ENCODE assay signal across 12 cellular contexts in genomic region chr10:86954681-86955500, GRCh38. TPM values are rescaled to one million over a fixed set of nuclear protein-coding genes. Genes with fewer than 3 reads are reported as not detected.
DNase-seq lines count a peak whose midpoint lies in the region; ATAC-seq and TF ChIP-seq lines count a peak whose summit lies in the region.
"Had no signal": no experiment of that assay in that cellular context is flagged by ENCODE, and none has a peak within 500 bp of the region (broad histone marks: within the 10 kb centered on the region; RNA-seq: fewer than 3 reads in every experiment).

No MANE protein-coding gene starts in this region.

- 63 to 75% methylated on average over 13 of the region's 13 CpGs for WGBS in lung, 2 donors

- peaks cover 0 to 16% (median 0%) of the 10 kb centered on the region in 4 donors for H3K4me1 ChIP-seq in Peyer's patch
- peaks cover 5 to 17% of the 10 kb centered on the region in 2 donors for H3K4me1 ChIP-seq in duodenal mucosa (ENCODE audit: control insufficient read depth in 1 of 2, insufficient read depth in 2 of 2, low read length in 2 of 2)
- H3K4me1 ChIP-seq in lung (ENCODE audit: control insufficient read depth in 2 of 2, insufficient read depth in 2 of 2, low read length in 2 of 2), result peaks cover 0 to 36% of the 10 kb centered on the region in 2 donors

- TF ChIP-seq CTCF in Peyer's patch (IDR thresholded peaks at IDR 0.05), result no peak
- no peak for TF ChIP-seq CTCF in lung (IDR thresholded peaks at IDR 0.05; ENCODE audit: control extremely low read depth, extremely low read depth)

- H3K9me3 ChIP-seq in Peyer's patch (no peaks in the 10 kb centered on the region), duodenal mucosa (ENCODE audit: control insufficient read depth in 1 of 2, low read length in 2 of 2) (no peaks in the 10 kb centered on the region), lung (ENCODE audit: control insufficient read depth in 2 of 2, insufficient read depth in 1 of 2, low read length in 1 of 2) (no peaks in the 10 kb centered on the region)

- H3K27ac ChIP-seq in Peyer's patch, result peak overlapping the region; percentile 25 to 71 (median 47)
- peak overlapping the region; percentile 51 for H3K27ac ChIP-seq in duodenal mucosa (ENCODE audit: low read depth, low read length)
- peak overlapping the region; percentile 73 to 90 for H3K27ac ChIP-seq in lung (ENCODE audit: low read depth in 1 of 2, low read length in 1 of 2)
- peak overlapping the region; percentile 61 for H3K27ac ChIP-seq in substantia nigra (ENCODE audit: low read depth, low read length, poor library complexity, severe bottlenecking)

- peak overlapping the region in 1 of 4 donors; percentile 28 for H3K4me3 ChIP-seq in Peyer's patch
- H3K4me3 ChIP-seq in duodenal mucosa (ENCODE audit: low read depth in 1 of 2, low read length in 2 of 2), result no peak overlapping the region
- H3K4me3 ChIP-seq in lung, result no peak overlapping the region

- H3K9ac ChIP-seq in duodenal mucosa (ENCODE audit: low read depth in 1 of 2, low read length in 2 of 2), result no peak overlapping the region

- TF ChIP-seq POLR2A in Peyer's patch (IDR thresholded peaks at IDR 0.05), result no peak

- DNase-seq in Peyer's patch, result no peak
- no peak for DNase-seq in lung (ENCODE audit: low spot score)
- DNase-seq in substantia nigra (lab: John Stamatoyannopoulos, UW), result no peak
- no peak for DNase-seq in NCI-H1436 treated with DMSO at 0.1 percent for 48 hours (lab: John Stamatoyannopoulos, UW)
- no peak for DNase-seq in DMS 273 treated with DMSO at 0.1 percent for 48 hours (lab: John Stamatoyannopoulos, UW)
- DNase-seq: activated CD8-positive, alpha-beta memory T cell treated with anti-CD3 and anti-CD28 coated beads, Interleukin-2, amount 50 U/mL, for 48 hours; central memory CD4-positive, alpha-beta T cell; naive thymus-derived CD8-positive, alpha-beta T cell; T-helper 17 cell had no signal

- no peak for ATAC-seq in lung (ENCODE audit: insufficient read depth, low FRiP score)
- no peak for ATAC-seq in GM18861 (IDR thresholded peaks at IDR 0.05; ENCODE audit: unreplicated experiment)
- ATAC-seq in HG03378 (IDR thresholded peaks at IDR 0.05; ENCODE audit: unreplicated experiment), result no peak
- ATAC-seq: naive thymus-derived CD8-positive, alpha-beta T cell; T-helper 17 cell had no signal

- H3K27me3 ChIP-seq in Peyer's patch (no peaks in the 10 kb centered on the region), duodenal mucosa (ENCODE audit: control insufficient read depth in 1 of 2, insufficient read depth in 2 of 2, low read length in 2 of 2) (no peaks in the 10 kb centered on the region), lung (ENCODE audit: control insufficient read depth, insufficient read depth) (no peaks in the 10 kb centered on the region)

- H3K36me3 ChIP-seq in Peyer's patch (no peaks in the 10 kb centered on the region), duodenal mucosa (ENCODE audit: control insufficient read depth in 1 of 2, insufficient read depth in 2 of 2, low read length in 2 of 2) (no peaks in the 10 kb centered on the region), lung (ENCODE audit: control insufficient read depth in 2 of 2, insufficient read depth in 2 of 2, low read length in 2 of 2) (no peaks in the 10 kb centered on the region)

RNA-seq across cellular contexts. Expression of gene MMRN2, which starts 2.5 kb away (rescaled TPM):
- total RNA-seq in Peyer's patch, result 10 to 100 TPM in 2 of 4 donors, 1 to 10 TPM in 2; 2.8 to 16.5 (median 12.6) TPM
- 10 to 100 TPM; 42.3 to 55.3 TPM for total RNA-seq in lung
- 10 to 100 TPM; 10.2 to 15.7 TPM for polyA plus RNA-seq in lung

RNA-seq across cellular contexts. Expression of gene SNCG, which starts 3.5 kb away (rescaled TPM):
- total RNA-seq in Peyer's patch (1 to 10 TPM in 2 of 4 donors, not detected in 2; 2.4 to 8.2 TPM), lung (10 to 100 TPM in 1 of 2 donors, 1 to 10 TPM in 1; 2.3 to 23.0 TPM)
- 10 to 100 TPM in 1 of 2 donors, 1 to 10 TPM in 1; 5.5 to 32.8 TPM for polyA plus RNA-seq in lung
- total RNA-seq: T-helper 17 cell had no signal
- polyA plus RNA-seq: naive thymus-derived CD8-positive, alpha-beta T cell had no signal

RNA-seq across cellular contexts. Expression of gene ADIRF, which starts 13.4 kb away (rescaled TPM):
- total RNA-seq in Peyer's patch (100 to 1,000 TPM in 3 of 4 donors, 10 to 100 TPM in 1; 86.6 to 605 (median 431) TPM), lung (100 to 1,000 TPM in 1 of 2 donors, 10 to 100 TPM in 1; 61.4 to 171 TPM)
- polyA plus RNA-seq in lung, result 100 to 1,000 TPM; 469 to 597 TPM
- total RNA-seq: naive thymus-derived CD8-positive, alpha-beta T cell had no signal
- polyA plus RNA-seq: naive thymus-derived CD8-positive, alpha-beta T cell had no signal
